Comparison of ENCODE assay signal across 1 cellular context in genomic region chr2:127770973-127771735, GRCh38.
TF ChIP-seq lines count a peak whose summit lies in the region.

No MANE protein-coding gene starts in this region.

TF ChIP-seq in H1, 55 proteins besides CTCF, POLR2A, EP300 and RAD21:
- no peak for TF ChIP-seq KDM1A (IDR thresholded peaks at IDR 0.05; ENCODE audit: borderline replicate concordance, low read length)
- TF ChIP-seq POU5F1 (IDR thresholded peaks at IDR 0.05; ENCODE audit: low read depth, low read length), result no peak
- no peak for TF ChIP-seq CEBPB (IDR thresholded peaks at IDR 0.05; ENCODE audit: low read depth, low read length)
- no peak for TF ChIP-seq ATF3 (IDR thresholded peaks at IDR 0.05; ENCODE audit: insufficient read depth, low read depth, low read length)
- no peak for TF ChIP-seq HDAC6 (IDR thresholded peaks at IDR 0.05; ENCODE audit: low read depth, low read length)
- TF ChIP-seq GABPA (IDR thresholded peaks at IDR 0.05; ENCODE audit: borderline replicate concordance, insufficient read depth, low read length), result no peak
- no peak for TF ChIP-seq SP4 (IDR thresholded peaks at IDR 0.05; ENCODE audit: low read length)
- no peak for TF ChIP-seq YY1 (IDR thresholded peaks at IDR 0.05; ENCODE audit: low read depth, low read length)
- no peak for TF ChIP-seq POLR2AphosphoS5 (IDR thresholded peaks at IDR 0.05; ENCODE audit: low read depth, low read length)
- no peak for TF ChIP-seq SIRT6 (IDR thresholded peaks at IDR 0.05; ENCODE audit: low read length)
